In the genomic region with DNA sequence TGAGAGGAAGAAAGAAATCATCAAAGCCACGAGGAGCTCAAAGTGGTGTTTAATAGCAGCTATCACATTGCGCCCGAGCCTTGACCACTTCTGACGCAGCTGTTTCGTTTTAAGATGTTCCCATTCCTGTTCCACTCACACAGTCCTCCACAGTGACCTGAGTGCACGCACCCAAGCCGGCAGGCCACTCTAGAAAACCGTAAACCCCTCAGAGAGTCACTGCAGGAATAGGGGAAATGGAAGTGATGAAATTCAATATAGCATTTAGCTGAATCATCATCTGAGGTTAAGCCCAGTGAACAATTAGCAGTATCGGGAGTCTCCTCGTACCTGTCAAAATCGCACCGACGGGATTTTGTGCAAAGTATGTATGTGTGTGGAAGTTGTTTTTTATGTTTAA, we compare ENCODE assay signal across 19 cellular contexts. TPM values are rescaled to one million over a fixed set of nuclear protein-coding genes. Genes with fewer than 3 reads are reported as not detected.
DNase-seq lines count a peak whose midpoint lies in the region; ATAC-seq and TF ChIP-seq lines count a peak whose summit lies in the region.
"Had no signal": no experiment of that assay in that cellular context is flagged by ENCODE, and none has a peak within 500 bp of the region (broad histone marks: within the 10 kb centered on the region; RNA-seq: fewer than 3 reads in every experiment).

No MANE protein-coding gene starts in this region.

- DNase-seq in MV-4-11 (lab: John Stamatoyannopoulos, UW): peak; percentile 84
- DNase-seq in amniotic epithelial cell (ENCODE audit: low read depth): peak; percentile 65
- peak; percentile 20 for DNase-seq in myocyte (ENCODE audit: low read depth)
- DNase-seq in NCI-H2196 (lab: John Stamatoyannopoulos, UW; ENCODE audit: unreplicated experiment): no peak
- no peak for DNase-seq in esophagus muscularis mucosa (ENCODE audit: extremely low spot score)
- DNase-seq: activated CD8-positive, alpha-beta T cell treated with anti-CD3 and anti-CD28 coated beads for 36 hours; activated naive CD8-positive, alpha-beta T cell treated with anti-CD3 and anti-CD28 coated beads, Interleukin-2, amount 10 ng/mL, durations not matched to agents 7 days and 5 days; BE2C; HCEC 1CT; hippocampal formation; NCI-H1092; NCI-H345 had no signal

- no peak for TF ChIP-seq POLR2A in esophagus muscularis mucosa (IDR thresholded peaks at IDR 0.05; ENCODE audit: low read depth)

- CTCF ChIA-PET in HEK293 (lab: Yijun Ruan, JAX): interaction anchor here (0.8 kb wide), 1 partner anchor 13 kb away, joined by 3 read pairs; no protein-coding TSS in a partner anchor

- TF ChIP-seq CTCF in HEK293 (tag by site-specific recombination; IDR thresholded peaks at IDR 0.05): no peak
- TF ChIP-seq CTCF in esophagus muscularis mucosa (IDR thresholded peaks at IDR 0.05): no peak

- no peak overlapping the region for H3K27ac ChIP-seq in HEK293 (ENCODE audit: extremely low read depth, low read depth, low read length)
- H3K27ac ChIP-seq in esophagus muscularis mucosa (replicated peaks in 1 of 4): no peak overlapping the region
- H3K27ac ChIP-seq: tibial nerve had no signal

- no peaks in the 10 kb centered on the region for H3K4me1 ChIP-seq in HEK293 (ENCODE audit: control insufficient read depth, insufficient read depth, low read length)
- H3K4me1 ChIP-seq in esophagus muscularis mucosa: peaks cover 0 to 4% (median 2%) of the 10 kb centered on the region in 4 donors
- H3K4me1 ChIP-seq: tibial nerve had no signal

- H3K27me3 ChIP-seq in esophagus muscularis mucosa: no peaks in the 10 kb centered on the region
- H3K27me3 ChIP-seq: BE2C had no signal

- H3K36me3 ChIP-seq in HEK293 (ENCODE audit: control insufficient read depth in 2 of 2, insufficient read depth in 1 of 2, low read length in 2 of 2): no peaks in the 10 kb centered on the region
- H3K36me3 ChIP-seq in esophagus muscularis mucosa: no peaks in the 10 kb centered on the region
- H3K36me3 ChIP-seq: tibial nerve had no signal

- POLR2A ChIA-PET in HEK293 (lab: Yijun Ruan, JAX): no interaction called here

- ATAC-seq in HG02973 (IDR thresholded peaks at IDR 0.05; ENCODE audit: unreplicated experiment): no peak
- ATAC-seq: activated CD8-positive, alpha-beta T cell treated with anti-CD3 and anti-CD28 coated beads for 36 hours; esophagus mucosa; stimulated activated memory B cell treated with anti-CD40 and anti-IgM and Interleukin-4, amounts not matched to agents 10 μg/mL and 1 μg/mL and 100 μg/mL, for 72 hours had no signal

- H3K4me3 ChIP-seq in HEK293 (ENCODE audit: low read depth, low read length): no peak overlapping the region
- no peak overlapping the region for H3K4me3 ChIP-seq in esophagus muscularis mucosa
- H3K4me3 ChIP-seq: tibial nerve had no signal

- intact Hi-C loops in esophagus muscularis mucosa (cut with DNase I): no loop called here

- TF ChIP-seq EP300 in esophagus muscularis mucosa (IDR thresholded peaks at IDR 0.05): no peak

- WGBS in esophagus muscularis mucosa: 68% methylated on average over 13 of the region's 13 CpGs

- no peaks in the 10 kb centered on the region for H3K9me3 ChIP-seq in HEK293 (ENCODE audit: control insufficient read depth, insufficient read depth, low read depth, low read length)
- H3K9me3 ChIP-seq in esophagus muscularis mucosa: no peaks in the 10 kb centered on the region
- H3K9me3 ChIP-seq: tibial nerve had no signal

TF ChIP-seq in HEK293, 187 proteins besides CTCF, POLR2A, EP300 and RAD21:
- 0 out of 2 replicates have a peak, but pooled peaks have one; percentile 20 for TF ChIP-seq ZNF660 (tag by site-specific recombination; IDR thresholded peaks at IDR 0.05)
- no peak for TF ChIP-seq GLI4 (tag by site-specific recombination; IDR thresholded peaks at IDR 0.05)
- peak; percentile 56 for TF ChIP-seq SP7 (tag by site-specific recombination; IDR thresholded peaks at IDR 0.05)
- TF ChIP-seq, protein P1, sequence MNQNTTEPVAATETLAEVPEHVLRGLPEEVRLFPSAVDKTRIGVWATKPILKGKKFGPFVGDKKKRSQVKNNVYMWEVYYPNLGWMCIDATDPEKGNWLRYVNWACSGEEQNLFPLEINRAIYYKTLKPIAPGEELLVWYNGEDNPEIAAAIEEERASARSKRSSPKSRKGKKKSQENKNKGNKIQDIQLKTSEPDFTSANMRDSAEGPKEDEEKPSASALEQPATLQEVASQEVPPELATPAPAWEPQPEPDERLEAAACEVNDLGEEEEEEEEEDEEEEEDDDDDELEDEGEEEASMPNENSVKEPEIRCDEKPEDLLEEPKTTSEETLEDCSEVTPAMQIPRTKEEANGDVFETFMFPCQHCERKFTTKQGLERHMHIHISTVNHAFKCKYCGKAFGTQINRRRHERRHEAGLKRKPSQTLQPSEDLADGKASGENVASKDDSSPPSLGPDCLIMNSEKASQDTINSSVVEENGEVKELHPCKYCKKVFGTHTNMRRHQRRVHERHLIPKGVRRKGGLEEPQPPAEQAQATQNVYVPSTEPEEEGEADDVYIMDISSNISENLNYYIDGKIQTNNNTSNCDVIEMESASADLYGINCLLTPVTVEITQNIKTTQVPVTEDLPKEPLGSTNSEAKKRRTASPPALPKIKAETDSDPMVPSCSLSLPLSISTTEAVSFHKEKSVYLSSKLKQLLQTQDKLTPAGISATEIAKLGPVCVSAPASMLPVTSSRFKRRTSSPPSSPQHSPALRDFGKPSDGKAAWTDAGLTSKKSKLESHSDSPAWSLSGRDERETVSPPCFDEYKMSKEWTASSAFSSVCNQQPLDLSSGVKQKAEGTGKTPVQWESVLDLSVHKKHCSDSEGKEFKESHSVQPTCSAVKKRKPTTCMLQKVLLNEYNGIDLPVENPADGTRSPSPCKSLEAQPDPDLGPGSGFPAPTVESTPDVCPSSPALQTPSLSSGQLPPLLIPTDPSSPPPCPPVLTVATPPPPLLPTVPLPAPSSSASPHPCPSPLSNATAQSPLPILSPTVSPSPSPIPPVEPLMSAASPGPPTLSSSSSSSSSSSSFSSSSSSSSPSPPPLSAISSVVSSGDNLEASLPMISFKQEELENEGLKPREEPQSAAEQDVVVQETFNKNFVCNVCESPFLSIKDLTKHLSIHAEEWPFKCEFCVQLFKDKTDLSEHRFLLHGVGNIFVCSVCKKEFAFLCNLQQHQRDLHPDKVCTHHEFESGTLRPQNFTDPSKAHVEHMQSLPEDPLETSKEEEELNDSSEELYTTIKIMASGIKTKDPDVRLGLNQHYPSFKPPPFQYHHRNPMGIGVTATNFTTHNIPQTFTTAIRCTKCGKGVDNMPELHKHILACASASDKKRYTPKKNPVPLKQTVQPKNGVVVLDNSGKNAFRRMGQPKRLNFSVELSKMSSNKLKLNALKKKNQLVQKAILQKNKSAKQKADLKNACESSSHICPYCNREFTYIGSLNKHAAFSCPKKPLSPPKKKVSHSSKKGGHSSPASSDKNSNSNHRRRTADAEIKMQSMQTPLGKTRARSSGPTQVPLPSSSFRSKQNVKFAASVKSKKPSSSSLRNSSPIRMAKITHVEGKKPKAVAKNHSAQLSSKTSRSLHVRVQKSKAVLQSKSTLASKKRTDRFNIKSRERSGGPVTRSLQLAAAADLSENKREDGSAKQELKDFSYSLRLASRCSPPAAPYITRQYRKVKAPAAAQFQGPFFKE (tag by site-specific recombination; IDR thresholded peaks at IDR 0.05; ENCODE audit: borderline replicate concordance): no peak
- TF ChIP-seq ZSCAN23 (tag by site-specific recombination; IDR thresholded peaks at IDR 0.05): no peak
- TF ChIP-seq ZNF398 (tag by site-specific recombination; IDR thresholded peaks at IDR 0.05): no peak

RNA-seq across cellular contexts. Expression of gene HAND2, which starts 17.9 kb away (rescaled TPM):
- total RNA-seq in myocyte: 0.11 TPM in 1 of 2 replicates, not detected in the other
- polyA plus RNA-seq in myocyte (2012): not detected
- 100 to 1,000 TPM in 3 of 4 donors, 10 to 100 TPM in 1; 77.7 to 165 (median 138) TPM for total RNA-seq in esophagus muscularis mucosa
- total RNA-seq: activated CD8-positive, alpha-beta T cell treated with anti-CD3 and anti-CD28 coated beads for 36 hours; activated naive CD8-positive, alpha-beta T cell treated with anti-CD3 and anti-CD28 coated beads, Interleukin-2, amount 10 ng/mL, durations not matched to agents 7 days and 5 days; osteocyte; T-helper 1 cell treated with Interleukin-12 subunit alpha and Interleukin-12 subunit beta and Interleukin-4 antibody, amounts not matched to agents 30 ng/mL and 1 ng/mL, for 36 hours had no signal

Comparison
In these comparisons a context has a peak if more than half of its experiments do, and no peak if none do; other contexts are left out.
1. DNase-seq: peak in MV-4-11 (single experiment), amniotic epithelial cell (single experiment) and myocyte (single experiment); none in NCI-H2196 (single experiment) and esophagus muscularis mucosa (single experiment).
2. RNA of gene HAND2, which starts 17.9 kb away (total RNA-seq): 77.7 to 165 TPM in esophagus muscularis mucosa; 0.11 TPM in myocyte; every median in the first group is over 10 times any median in the second.